20 cellular contexts compared by ENCODE assay signal in genomic region chr9:96068511-96068910, GRCh38.
"Had no signal": no experiment of that assay in that cellular context is flagged by ENCODE, and none has a peak within 500 bp of the region (broad histone marks: within the 10 kb centered on the region; RNA-seq: fewer than 3 reads in every experiment).

No MANE protein-coding gene starts in this region.

- H3K4me3 ChIP-seq: gastroesophageal sphincter, vagina had no signal

- H3K27me3 ChIP-seq: gastroesophageal sphincter, neutrophil, vagina had no signal

- H2AFZ ChIP-seq: parathyroid adenoma had no signal

- H3K4me1 ChIP-seq: parathyroid adenoma had no signal

- ATAC-seq: activated T-helper 17 cell treated with anti-CD3 and anti-CD28 coated beads, Interleukin-2, amount 50 U/mL, for 72 hours; gastroesophageal sphincter; left cardiac atrium; natural killer cell treated with Interleukin-12 subunit alpha and Interleukin-12 subunit beta and Interleukin-15 and Interleukin-18, amount 100 ng/mL, for 72 hours; sciatic nerve; stimulated activated memory B cell treated with anti-CD40 and anti-IgM and Interleukin-4, amounts not matched to agents 10 μg/mL and 1 μg/mL and 100 μg/mL, for 72 hours; WTC11 had no signal

- DNase-seq: activated naive CD4-positive, alpha-beta T cell treated with anti-CD3 and anti-CD28 coated beads for 36 hours; activated naive CD8-positive, alpha-beta T cell treated with anti-CD3 and anti-CD28 coated beads, Interleukin-2, amount 10 ng/mL, durations not matched to agents 7 days and 5 days; activated T-cell treated with anti-CD3 and anti-CD28 coated beads, Interleukin-2, amount 50 U/mL, for 24 hours; amniotic stem cell; cortex of kidney; endodermal cell; islet precursor cell; left cardiac atrium; small intestine; T-helper 9 cell had no signal

- H3K36me3 ChIP-seq: gastroesophageal sphincter, neutrophil, vagina had no signal

- H3K27ac ChIP-seq: epithelial cell of prostate, neutrophil, parathyroid adenoma, vagina had no signal

- H3K9ac ChIP-seq: parathyroid adenoma had no signal

- H3K9me3 ChIP-seq: gastroesophageal sphincter, neutrophil, vagina had no signal
